8 cellular contexts compared by ENCODE assay signal in genomic region chr7:73324081-73324845, GRCh38. TPM values are rescaled to one million over a fixed set of nuclear protein-coding genes. Genes with fewer than 3 reads are reported as not detected.
DNase-seq lines count a peak whose midpoint lies in the region; ATAC-seq and TF ChIP-seq lines count a peak whose summit lies in the region.
"Not testable (repeated sequence)": the region's sequence is repeated elsewhere in the genome, so short reads cannot be mapped to it uniquely, and the experiment has no call there.

No MANE protein-coding gene starts in this region.

- TF ChIP-seq CTCF in BJ (IDR thresholded peaks at IDR 0.05; ENCODE audit: insufficient read depth, low read depth, low read length) = peak; percentile 70
- TF ChIP-seq CTCF in NB4 (IDR thresholded peaks at IDR 0.05; ENCODE audit: low read depth, low read length) = peak; percentile 74
- peak; percentile 59 for TF ChIP-seq CTCF in epithelial cell of esophagus (IDR thresholded peaks at IDR 0.05; ENCODE audit: insufficient read depth, low read depth, low read length, missing control alignments)

- CTCF ChIA-PET in BJ (lab: Yijun Ruan, JAX) = interaction anchor here (0.6 to 3.0 kb wide), 16 partner anchors 10 to 410 kb away, joined by 3 to 32 read pairs (median 4); no protein-coding TSS in a partner anchor

- DNase-seq in BJ (ENCODE audit: low read depth) = not testable (repeated sequence)
- DNase-seq in NB4 (ENCODE audit: low read depth) (peak; percentile 89), SHP77 (lab: John Stamatoyannopoulos, UW) (peak; percentile 71 to 77), epithelial cell of esophagus (ENCODE audit: low read depth) (peak; percentile 61), medulla oblongata (ENCODE audit: extremely low spot score) (peak; percentile 58)
- peak; percentile 60 to 71 for DNase-seq in activated T-cell treated with anti-CD3 and anti-CD28 coated beads, Interleukin-2, amount 50 U/mL, for 48 hours
- peak; percentile 33 to 50 for DNase-seq in stimulated activated CD4-positive, alpha-beta T cell treated with anti-CD3 and anti-CD28 coated beads, Interleukin-4, amount 100 ng/mL, for 4 hours

- POLR2A ChIA-PET in BJ (lab: Charles Lee) = not testable (repeated sequence)

- not testable (repeated sequence) for H3K27me3 ChIP-seq in BJ (ENCODE audit: control insufficient read depth, insufficient read depth, low read length)

- H3K4me3 ChIP-seq in BJ (ENCODE audit: low read depth, low read length); epithelial cell of esophagus (ENCODE audit: low read length): not testable (repeated sequence)
- H3K4me3 ChIP-seq in NB4 (ENCODE audit: low read depth, low read length) = peak overlapping the region; percentile 6

- TF ChIP-seq POLR2A in NB4 (IDR thresholded peaks at IDR 0.05; ENCODE audit: extremely low read depth, insufficient read length) = not testable (repeated sequence)

- peak; percentile 54 for ATAC-seq in GM21381 (IDR thresholded peaks at IDR 0.05; ENCODE audit: unreplicated experiment)

- H3K36me3 ChIP-seq in BJ (ENCODE audit: control insufficient read depth, insufficient read depth, low read length) = not testable (repeated sequence)

RNA-seq across cellular contexts. Expression of gene TRIM50, which starts 3.6 kb away (rescaled TPM):
- not detected in 2 replicates for polyA plus RNA-seq in BJ (2011; rRNA removed)
- not detected in 2 replicates for polyA minus RNA-seq in BJ (2011; rRNA and poly(A)+ RNA removed)

RNA-seq across cellular contexts. Expression of gene FKBP6, which starts 3.7 kb away (rescaled TPM):
- polyA plus RNA-seq in BJ (2011; rRNA removed) = not detected in 2 replicates
- not detected in 2 replicates for polyA minus RNA-seq in BJ (2011; rRNA and poly(A)+ RNA removed)

RNA-seq across cellular contexts. Expression of gene NSUN5, which starts 15.6 kb away (rescaled TPM):
- polyA plus RNA-seq in BJ (2011; rRNA removed) = 13.7 and 23.6 TPM in 2 replicates
- 8.9 and 13.8 TPM in 2 replicates for polyA minus RNA-seq in BJ (2011; rRNA and poly(A)+ RNA removed)
